ENCODE assay signal across 1 cellular context in the genomic region with DNA sequence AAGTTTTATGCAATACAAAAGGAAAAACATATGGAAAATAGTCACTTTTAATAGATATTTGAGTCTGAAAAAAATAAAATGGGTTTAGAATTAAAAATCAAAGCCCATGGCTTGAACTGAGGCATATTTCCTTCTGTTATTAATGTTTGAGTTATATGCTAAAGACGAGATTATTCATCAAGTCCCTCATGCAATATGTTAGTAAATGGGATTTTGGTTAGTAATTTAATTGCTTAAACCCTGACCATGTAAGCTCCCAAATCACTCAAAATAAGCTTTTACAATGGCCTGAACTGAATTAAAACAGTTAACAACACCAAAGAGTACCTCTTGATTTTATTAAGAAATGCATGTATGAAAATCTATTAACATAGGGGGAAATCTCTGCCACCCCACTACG.
TF ChIP-seq lines count a peak whose summit lies in the region.

No MANE protein-coding gene starts in this region.

TF ChIP-seq in GM12878, 131 proteins besides CTCF, POLR2A, EP300 and RAD21:
- TF ChIP-seq SUZ12 (IDR thresholded peaks at IDR 0.05; ENCODE audit: unreplicated experiment) = no peak
- TF ChIP-seq, protein P1, sequence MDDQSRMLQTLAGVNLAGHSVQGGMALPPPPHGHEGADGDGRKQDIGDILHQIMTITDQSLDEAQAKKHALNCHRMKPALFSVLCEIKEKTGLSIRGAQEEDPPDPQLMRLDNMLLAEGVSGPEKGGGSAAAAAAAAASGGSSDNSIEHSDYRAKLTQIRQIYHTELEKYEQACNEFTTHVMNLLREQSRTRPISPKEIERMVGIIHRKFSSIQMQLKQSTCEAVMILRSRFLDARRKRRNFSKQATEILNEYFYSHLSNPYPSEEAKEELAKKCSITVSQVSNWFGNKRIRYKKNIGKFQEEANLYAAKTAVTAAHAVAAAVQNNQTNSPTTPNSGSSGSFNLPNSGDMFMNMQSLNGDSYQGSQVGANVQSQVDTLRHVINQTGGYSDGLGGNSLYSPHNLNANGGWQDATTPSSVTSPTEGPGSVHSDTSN (IDR thresholded peaks at IDR 0.05; ENCODE audit: insufficient replicate concordance, low read depth, low read length) = no peak
- no peak for TF ChIP-seq RFX5 (IDR thresholded peaks at IDR 0.05; ENCODE audit: low read depth, low read length)
- no peak for TF ChIP-seq EGR1 (IDR thresholded peaks at IDR 0.05; ENCODE audit: borderline replicate concordance in 1 of 2, low read depth in 2 of 2, low read length in 2 of 2)
- TF ChIP-seq SREBF2 (IDR thresholded peaks at IDR 0.05; ENCODE audit: low read length) = no peak
- no peak for TF ChIP-seq LARP7 (IDR thresholded peaks at IDR 0.05)
- no peak for TF ChIP-seq CEBPB (IDR thresholded peaks at IDR 0.05; ENCODE audit: borderline replicate concordance in 1 of 2, low read depth in 2 of 2, low read length in 2 of 2)
- no peak for TF ChIP-seq SREBF1 (IDR thresholded peaks at IDR 0.05; ENCODE audit: low read length)
- no peak for TF ChIP-seq STAT1 (conservative IDR thresholded peaks at IDR 0.05)
- TF ChIP-seq, protein P2, sequence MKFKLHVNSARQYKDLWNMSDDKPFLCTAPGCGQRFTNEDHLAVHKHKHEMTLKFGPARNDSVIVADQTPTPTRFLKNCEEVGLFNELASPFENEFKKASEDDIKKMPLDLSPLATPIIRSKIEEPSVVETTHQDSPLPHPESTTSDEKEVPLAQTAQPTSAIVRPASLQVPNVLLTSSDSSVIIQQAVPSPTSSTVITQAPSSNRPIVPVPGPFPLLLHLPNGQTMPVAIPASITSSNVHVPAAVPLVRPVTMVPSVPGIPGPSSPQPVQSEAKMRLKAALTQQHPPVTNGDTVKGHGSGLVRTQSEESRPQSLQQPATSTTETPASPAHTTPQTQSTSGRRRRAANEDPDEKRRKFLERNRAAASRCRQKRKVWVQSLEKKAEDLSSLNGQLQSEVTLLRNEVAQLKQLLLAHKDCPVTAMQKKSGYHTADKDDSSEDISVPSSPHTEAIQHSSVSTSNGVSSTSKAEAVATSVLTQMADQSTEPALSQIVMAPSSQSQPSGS (IDR thresholded peaks at IDR 0.05; ENCODE audit: low read length) = no peak
- TF ChIP-seq SIX5 (IDR thresholded peaks at IDR 0.05; ENCODE audit: low read depth, low read length, severe bottlenecking) = no peak
- no peak for TF ChIP-seq FOXK2 (IDR thresholded peaks at IDR 0.05)
- no peak for TF ChIP-seq NR2C2 (IDR thresholded peaks at IDR 0.05; ENCODE audit: borderline replicate concordance, control insufficient read depth, insufficient read length, low read depth)
- TF ChIP-seq BMI1 (IDR thresholded peaks at IDR 0.05; ENCODE audit: borderline replicate concordance) = no peak
- TF ChIP-seq, protein P3, sequence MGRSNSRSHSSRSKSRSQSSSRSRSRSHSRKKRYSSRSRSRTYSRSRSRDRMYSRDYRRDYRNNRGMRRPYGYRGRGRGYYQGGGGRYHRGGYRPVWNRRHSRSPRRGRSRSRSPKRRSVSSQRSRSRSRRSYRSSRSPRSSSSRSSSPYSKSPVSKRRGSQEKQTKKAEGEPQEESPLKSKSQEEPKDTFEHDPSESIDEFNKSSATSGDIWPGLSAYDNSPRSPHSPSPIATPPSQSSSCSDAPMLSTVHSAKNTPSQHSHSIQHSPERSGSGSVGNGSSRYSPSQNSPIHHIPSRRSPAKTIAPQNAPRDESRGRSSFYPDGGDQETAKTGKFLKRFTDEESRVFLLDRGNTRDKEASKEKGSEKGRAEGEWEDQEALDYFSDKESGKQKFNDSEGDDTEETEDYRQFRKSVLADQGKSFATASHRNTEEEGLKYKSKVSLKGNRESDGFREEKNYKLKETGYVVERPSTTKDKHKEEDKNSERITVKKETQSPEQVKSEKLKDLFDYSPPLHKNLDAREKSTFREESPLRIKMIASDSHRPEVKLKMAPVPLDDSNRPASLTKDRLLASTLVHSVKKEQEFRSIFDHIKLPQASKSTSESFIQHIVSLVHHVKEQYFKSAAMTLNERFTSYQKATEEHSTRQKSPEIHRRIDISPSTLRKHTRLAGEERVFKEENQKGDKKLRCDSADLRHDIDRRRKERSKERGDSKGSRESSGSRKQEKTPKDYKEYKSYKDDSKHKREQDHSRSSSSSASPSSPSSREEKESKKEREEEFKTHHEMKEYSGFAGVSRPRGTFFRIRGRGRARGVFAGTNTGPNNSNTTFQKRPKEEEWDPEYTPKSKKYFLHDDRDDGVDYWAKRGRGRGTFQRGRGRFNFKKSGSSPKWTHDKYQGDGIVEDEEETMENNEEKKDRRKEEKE (IDR thresholded peaks at IDR 0.05) = no peak
